ENCODE assay signal across 8 cellular contexts in the genomic region with DNA sequence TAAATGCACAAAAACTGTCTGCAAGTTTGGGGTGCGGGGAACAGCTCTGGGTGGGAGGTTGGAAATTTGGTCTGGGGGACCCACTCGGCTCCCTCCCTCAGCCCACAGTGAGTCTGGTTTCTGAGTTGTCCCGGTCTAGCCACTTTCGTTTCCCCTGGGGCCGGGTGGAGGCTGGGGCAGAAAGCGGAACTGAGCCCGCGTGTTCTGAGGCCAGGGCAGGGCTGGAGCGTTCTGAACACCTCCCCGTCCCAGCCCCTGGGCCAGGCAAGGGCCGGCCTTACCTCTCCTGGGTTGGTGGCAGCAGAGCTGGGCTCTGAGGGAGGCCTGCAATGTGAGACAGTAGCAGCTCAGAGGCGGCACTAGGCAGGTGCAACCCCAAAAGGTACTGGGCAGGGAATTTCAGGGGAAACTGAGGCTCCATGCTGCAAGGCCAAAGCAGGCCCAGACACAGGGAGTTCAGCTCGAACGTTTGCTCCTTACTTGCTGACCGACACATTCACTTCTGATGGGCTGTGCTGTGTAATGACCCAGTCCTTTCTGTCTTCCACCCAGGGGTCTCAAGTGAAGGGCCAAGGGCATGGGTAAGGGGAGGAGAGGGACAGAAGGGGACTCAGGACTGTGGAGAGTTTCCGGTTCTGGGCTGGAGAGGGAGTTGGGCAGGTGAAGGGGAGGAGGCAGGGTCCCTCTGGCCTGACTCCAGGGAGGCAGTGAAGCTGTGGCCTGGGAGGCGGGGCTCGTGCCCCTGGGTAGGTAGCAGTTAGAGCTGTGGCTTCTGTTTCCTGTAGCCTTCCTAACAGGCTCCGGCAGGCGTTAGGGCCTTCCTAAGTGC. TPM values are rescaled to one million over a fixed set of nuclear protein-coding genes. Genes with fewer than 3 reads are reported as not detected.
DNase-seq lines count a peak whose midpoint lies in the region; ATAC-seq and TF ChIP-seq lines count a peak whose summit lies in the region.

No MANE protein-coding gene starts in this region.

- H2AK5ac ChIP-seq in mesendoderm (ENCODE audit: low read length) = no peak overlapping the region

- H3K4ac ChIP-seq in mesendoderm (ENCODE audit: low read depth, low read length) = no peak overlapping the region

- peak; percentile 37 for ATAC-seq in CD4-positive, alpha-beta T cell (ENCODE audit: poor library complexity)
- ATAC-seq in GM19035 (IDR thresholded peaks at IDR 0.05; ENCODE audit: unreplicated experiment) = peak; percentile 58
- ATAC-seq in HG03066 (IDR thresholded peaks at IDR 0.05; ENCODE audit: low read depth, unreplicated experiment) = peak; percentile 60
- ATAC-seq in left lung = peak; percentile 60

- no peak overlapping the region for H3K56ac ChIP-seq in mesendoderm (ENCODE audit: low read length)

- H3K9me3 Mint-ChIP-seq in CD4-positive, alpha-beta T cell = no peaks in the 10 kb centered on the region
- no peaks in the 10 kb centered on the region for H3K9me3 Mint-ChIP-seq in T-helper 1 cell treated with Interleukin-12 subunit alpha and Interleukin-12 subunit beta and Interleukin-4 antibody, amounts not matched to agents 30 μg/mL and 1 μg/mL, for 36 hours

- H3K4me1 ChIP-seq in left lung (peaks cover 0 to 63% of the 10 kb centered on the region in 2 donors), mesendoderm (ENCODE audit: control insufficient read depth, low read depth, low read length) (no peaks in the 10 kb centered on the region)

- peak overlapping the region; percentile 86 for H3K4me3 Mint-ChIP-seq in CD4-positive, alpha-beta T cell
- H3K4me3 Mint-ChIP-seq in T-helper 1 cell treated with Interleukin-12 subunit alpha and Interleukin-12 subunit beta and Interleukin-4 antibody, amounts not matched to agents 30 μg/mL and 1 μg/mL, for 36 hours = peak overlapping the region; percentile 35

- no peaks in the 10 kb centered on the region for H3K36me3 Mint-ChIP-seq in CD4-positive, alpha-beta T cell (ENCODE audit: low read depth)
- H3K36me3 Mint-ChIP-seq in T-helper 1 cell treated with Interleukin-12 subunit alpha and Interleukin-12 subunit beta and Interleukin-4 antibody, amounts not matched to agents 30 μg/mL and 1 μg/mL, for 36 hours (ENCODE audit: low read depth) = peaks cover 3% of the 10 kb centered on the region

- H3K4me2 ChIP-seq in mesendoderm (ENCODE audit: low read length) = no peak overlapping the region

- no peak overlapping the region for H3K9ac ChIP-seq in mesendoderm (ENCODE audit: low read length)

- H3K4me3 ChIP-seq in left lung = peak overlapping the region in 1 of 2 donors; percentile 76
- no peak overlapping the region for H3K4me3 ChIP-seq in mesendoderm (ENCODE audit: low read length)

- POLR2A ChIA-PET in CD4-positive, alpha-beta T cell (lab: Charles Lee) = no interaction called here

- H2BK15ac ChIP-seq in mesendoderm (replicated peaks; ENCODE audit: low read depth) = no peak overlapping the region

- H3K36me3 ChIP-seq in left lung (peaks cover 0 to 8% of the 10 kb centered on the region in 2 donors), mesendoderm (ENCODE audit: control insufficient read depth, insufficient read depth, low read length) (no peaks in the 10 kb centered on the region)

- no peak overlapping the region for H2BK120ac ChIP-seq in mesendoderm (ENCODE audit: low read depth, low read length)

- intact Hi-C loops in CD4-positive, alpha-beta T cell (cut with DNase I, micrococcal nuclease) = no loop called here
- intact Hi-C loops in left lung (cut with DNase I) = no loop called here

- H4K5ac ChIP-seq in mesendoderm (ENCODE audit: low read length) = no peak overlapping the region

- H3K4me1 Mint-ChIP-seq in CD4-positive, alpha-beta T cell (ENCODE audit: low read depth) = peaks cover 38% of the 10 kb centered on the region
- peaks cover 33% of the 10 kb centered on the region for H3K4me1 Mint-ChIP-seq in T-helper 1 cell treated with Interleukin-12 subunit alpha and Interleukin-12 subunit beta and Interleukin-4 antibody, amounts not matched to agents 30 μg/mL and 1 μg/mL, for 36 hours (ENCODE audit: low read depth)

- H2BK5ac ChIP-seq in mesendoderm (ENCODE audit: low read length) = no peak overlapping the region

- H4K8ac ChIP-seq in mesendoderm (ENCODE audit: low read depth, low read length) = no peak overlapping the region

- H3K27me3 ChIP-seq in CD4-positive, alpha-beta T cell (ENCODE audit: control insufficient read depth, insufficient read depth, low read length) = no peaks in the 10 kb centered on the region
- H3K27me3 ChIP-seq in left lung = peaks cover 7 to 52% of the 10 kb centered on the region in 2 donors
- H3K27me3 ChIP-seq in mesendoderm (ENCODE audit: insufficient read depth, low read length, poor library complexity) = peaks cover 19% of the 10 kb centered on the region

- H3K27ac ChIP-seq in CD4-positive, alpha-beta T cell (ENCODE audit: low read depth, low read length) = no peak overlapping the region
- peak overlapping the region; percentile 58 to 89 for H3K27ac ChIP-seq in left lung
- H3K27ac ChIP-seq in mesendoderm (ENCODE audit: low read depth, low read length) = no peak overlapping the region

- peak overlapping the region; percentile 65 for H3K27ac Mint-ChIP-seq in CD4-positive, alpha-beta T cell
- peak overlapping the region; percentile 31 for H3K27ac Mint-ChIP-seq in T-helper 1 cell treated with Interleukin-12 subunit alpha and Interleukin-12 subunit beta and Interleukin-4 antibody, amounts not matched to agents 30 μg/mL and 1 μg/mL, for 36 hours

- CTCF ChIA-PET in CD4-positive, alpha-beta T cell (lab: Charles Lee) = no interaction called here

- no CpG with 5 or more reads among the region's 20 CpGs for WGBS in mesendoderm (ENCODE audit: extremely low coverage, insufficient coverage, low lambda C conversion rate)

- H3K23ac ChIP-seq in mesendoderm (ENCODE audit: low read length) = no peak overlapping the region

- peak in 1 of 10 experiments; percentile 12 for DNase-seq in CD4-positive, alpha-beta T cell
- DNase-seq in left lung (peak; percentile 88 to 96), DMS53 (lab: John Stamatoyannopoulos, UW) (no peak), mesendoderm (no peak), NCI-H146 treated with DMSO at 0.1 percent for 48 hours (lab: John Stamatoyannopoulos, UW; ENCODE audit: unreplicated experiment) (no peak)

- no peak for TF ChIP-seq CTCF in CD4-positive, alpha-beta T cell (IDR thresholded peaks at IDR 0.05)
- no peak for TF ChIP-seq CTCF in left lung (IDR thresholded peaks at IDR 0.05)

- no peaks in the 10 kb centered on the region for H3K79me2 ChIP-seq in mesendoderm (ENCODE audit: control insufficient read depth, insufficient read depth, low read length)

- no peaks in the 10 kb centered on the region for H3K79me1 ChIP-seq in mesendoderm (ENCODE audit: low read length)

- no peaks in the 10 kb centered on the region for H3K9me3 ChIP-seq in CD4-positive, alpha-beta T cell (ENCODE audit: control insufficient read depth, low read length)
- H3K9me3 ChIP-seq in left lung = no peaks in the 10 kb centered on the region

- no peak overlapping the region for H3K18ac ChIP-seq in mesendoderm (ENCODE audit: low read length)

- peaks cover 23% of the 10 kb centered on the region for H3K27me3 Mint-ChIP-seq in CD4-positive, alpha-beta T cell
- H3K27me3 Mint-ChIP-seq in T-helper 1 cell treated with Interleukin-12 subunit alpha and Interleukin-12 subunit beta and Interleukin-4 antibody, amounts not matched to agents 30 μg/mL and 1 μg/mL, for 36 hours (ENCODE audit: low read depth) = peaks cover 23% of the 10 kb centered on the region

RNA-seq across cellular contexts. Expression of gene IRF5, which starts 3.0 kb away (rescaled TPM):
- total RNA-seq in CD4-positive, alpha-beta T cell = 1 to 10 TPM; 1.7 to 1.8 TPM
- 10 to 100 TPM; 18.2 to 35.5 TPM for total RNA-seq in left lung
- 0.07 TPM for polyA plus RNA-seq in mesendoderm (2013, experiment 1 of 2)
- polyA plus RNA-seq in mesendoderm (2013, experiment 2 of 2) = 0.06 TPM

RNA-seq across cellular contexts. Expression of gene KCP, which starts 30.2 kb away (rescaled TPM):
- total RNA-seq in CD4-positive, alpha-beta T cell = under 1 TPM in 1 of 2 experiments, not detected in 1; 0.11 TPM
- total RNA-seq in left lung = 1 to 10 TPM; 1.5 to 1.7 TPM
- polyA plus RNA-seq in mesendoderm (2013, experiment 1 of 2) = 0.74 TPM
- 0.84 TPM for polyA plus RNA-seq in mesendoderm (2013, experiment 2 of 2)

Comparison
In these comparisons a context has a peak if more than half of its experiments do, and no peak if none do; other contexts are left out.
1. DNase-seq: peak in left lung (2 of 2); none in DMS53 (single experiment), mesendoderm (single experiment) and NCI-H146 treated with DMSO at 0.1 percent for 48 hours (single experiment).
2. H3K27ac ChIP-seq: peak in left lung (2 of 2); none in CD4-positive, alpha-beta T cell (single experiment) and mesendoderm (single experiment).
3. RNA of gene IRF5, which starts 3.0 kb away (total RNA-seq): 18.2 to 35.5 TPM in left lung; 1.7 to 1.8 TPM in CD4-positive, alpha-beta T cell; every median in the first group is over 4 times any median in the second.
4. Peak in every context shown above with its lines, with median percentiles within 50 percentile points of each other: ATAC-seq.